ENCODE assay signal across 21 cellular contexts in genomic region chr16:12387786-12388185, GRCh38.
"Had no signal": no experiment of that assay in that cellular context is flagged by ENCODE, and none has a peak within 500 bp of the region (broad histone marks: within the 10 kb centered on the region; RNA-seq: fewer than 3 reads in every experiment).

No MANE protein-coding gene starts in this region.

- H3K4me1 ChIP-seq: lower lobe of right lung, prostate gland, stomach had no signal

- H3K4me3 ChIP-seq: gastrocnemius medialis, lower lobe of right lung, prostate gland, right atrium auricular region, stomach, thyroid gland, vagina had no signal

- ATAC-seq: effector memory CD8-positive, alpha-beta T cell; gastrocnemius medialis; left ventricle myocardium superior; lower lobe of right lung; naive thymus-derived CD8-positive, alpha-beta T cell; sciatic nerve; stimulated activated effector memory CD8-positive, alpha-beta T cell treated with anti-CD3 and anti-CD28 coated beads, Interleukin-12 subunit alpha, Interleukin-12 subunit beta, amount 100 ng/mL, for 72 hours had no signal

- FAIRE-seq: endometrium, keratinocyte had no signal

- H3K36me3 ChIP-seq: gastrocnemius medialis, lower lobe of right lung, prostate gland, right atrium auricular region, stomach, thyroid gland, vagina had no signal

- H3K27me3 ChIP-seq: gastrocnemius medialis, right atrium auricular region, stomach, thyroid gland, vagina had no signal

- H3K9me3 ChIP-seq: gastrocnemius medialis, lower lobe of right lung, prostate gland, right atrium auricular region, stomach, thyroid gland, vagina had no signal

- DNase-seq: effector memory CD8-positive, alpha-beta T cell; gastrocnemius medialis; head of caudate nucleus; left ventricle myocardium superior; lower lobe of right lung; naive thymus-derived CD8-positive, alpha-beta T cell; nephron progenitor cell; nucleus accumbens; stimulated activated CD4-positive, alpha-beta T cell treated with anti-CD3 and anti-CD28 coated beads, Interleukin-2, amount 100 ng/mL, for 24 hours; stimulated activated CD4-positive, alpha-beta T cell treated with anti-CD3 and anti-CD28 coated beads, Interleukin-4, amount 100 ng/mL, for 24 hours; stimulated activated naive CD4-positive, alpha-beta T cell treated with Interleukin-2 at 50 U/mL for 16 hours; stomach; thyroid gland; trophoblast cell had no signal

- H3K27ac ChIP-seq: gastrocnemius medialis, lower lobe of right lung, prostate gland, right atrium auricular region, stomach, thyroid gland, vagina had no signal
